8 cellular contexts compared by ENCODE assay signal in genomic region chr7:75156913-75157399, GRCh38.
A peak's percentile ranks its signal among the peaks of the same experiment; 100 is the strongest.
DNase-seq lines count a peak whose midpoint lies in the region; ATAC-seq and TF ChIP-seq lines count a peak whose summit lies in the region.
"Not testable (repeated sequence)": the region's sequence is repeated elsewhere in the genome, so short reads cannot be mapped to it uniquely, and the experiment has no call there.

No MANE protein-coding gene starts in this region.

- peak overlapping the region; percentile 28 for H3K4me3 ChIP-seq in AG09309 (ENCODE audit: control insufficient read depth, low read depth, low read length)

- not testable (repeated sequence) for H3K36me3 Mint-ChIP-seq in naive B cell

- peak; percentile 90 for ATAC-seq in GM19452 (IDR thresholded peaks at IDR 0.05; ENCODE audit: unreplicated experiment)
- peak; percentile 88 for ATAC-seq in HG03039 (IDR thresholded peaks at IDR 0.05; ENCODE audit: unreplicated experiment)
- peak; percentile 97 for ATAC-seq in SK-N-SH treated with all-trans-retinoic acid at 6 μM for 48 hours
- peak; percentile 98 for ATAC-seq in esophagus mucosa
- peak; percentile 80 to 83 for ATAC-seq in naive B cell (ENCODE audit: low read depth in 2 of 2)

- not testable (repeated sequence) for H3K27me3 Mint-ChIP-seq in naive B cell

- not testable (repeated sequence) for DNase-seq in AG09309 (ENCODE audit: low read depth)
- DNase-seq in activated T-helper 1 cell treated with Interleukin-2 at 50 U/mL for 16 hours (ENCODE audit: low read depth) (peak; percentile 84), naive B cell (peak; percentile 93)
- peak; percentile 84 to 93 for DNase-seq in stimulated activated CD4-positive, alpha-beta T cell treated with anti-CD3 and anti-CD28 coated beads, Interleukin-4, amount 100 ng/mL, for 48 hours (ENCODE audit: low read depth in 2 of 2)

- not testable (repeated sequence) for H3K4me1 Mint-ChIP-seq in naive B cell

- TF ChIP-seq CTCF in AG09309 (IDR thresholded peaks at IDR 0.05; ENCODE audit: control insufficient read depth, insufficient read depth, low read depth, low read length, missing control alignments): not testable (repeated sequence)

- not testable (repeated sequence) for H3K27ac Mint-ChIP-seq in naive B cell

- not testable (repeated sequence) for H3K9me3 Mint-ChIP-seq in naive B cell

- peak overlapping the region in 7 of 8 donors; percentile 12 to 57 (median 32) for H3K4me3 Mint-ChIP-seq in naive B cell
